In genomic region chr4:17544831-17545234, GRCh38 we compare ENCODE assay signal across 18 cellular contexts. TPM values are rescaled to one million over a fixed set of nuclear protein-coding genes. Genes with fewer than 3 reads are reported as not detected.
DNase-seq lines count a peak whose midpoint lies in the region; ATAC-seq and TF ChIP-seq lines count a peak whose summit lies in the region.
"Had no signal": no experiment of that assay in that cellular context is flagged by ENCODE, and none has a peak within 500 bp of the region (broad histone marks: within the 10 kb centered on the region; RNA-seq: fewer than 3 reads in every experiment).

No MANE protein-coding gene starts in this region.

- H3K79me2 ChIP-seq in PC-3 (ENCODE audit: low read length) = no peaks in the 10 kb centered on the region

- H4K20me1 ChIP-seq in PC-3 (ENCODE audit: low read length) = no peaks in the 10 kb centered on the region

- no peak overlapping the region for H2AFZ ChIP-seq in PC-3 (ENCODE audit: low read length)

- peaks cover 5% of the 10 kb centered on the region for H3K27me3 Mint-ChIP-seq in mesothelial cell of epicardium (ENCODE audit: low read depth)

- H3K9ac ChIP-seq in PC-3 (ENCODE audit: low read length) = no peak overlapping the region

- CTCF ChIA-PET in PC-3 (lab: Charles Lee) = no interaction called here

- POLR2A ChIA-PET in PC-3 (lab: Charles Lee; ENCODE audit: unreplicated experiment) = no interaction called here

- H3K9me2 ChIP-seq in PC-3 (replicated peaks; ENCODE audit: low read length) = no peaks in the 10 kb centered on the region

- peaks cover 3% of the 10 kb centered on the region for H3K4me1 Mint-ChIP-seq in mesothelial cell of epicardium
- H3K4me1 Mint-ChIP-seq: memory B cell had no signal

- H3K36me3 Mint-ChIP-seq in mesothelial cell of epicardium = no peaks in the 10 kb centered on the region
- H3K36me3 Mint-ChIP-seq: memory B cell had no signal

- DNase-seq in NCI-H1105 treated with DMSO at 0.1 percent for 48 hours (lab: John Stamatoyannopoulos, UW) (peak; percentile 39), PC-3 (peak; percentile 30), hippocampal formation (lab: John Stamatoyannopoulos, UW) (peak; percentile 21 to 83), mesothelial cell of epicardium (ENCODE audit: low spot score in 2 of 2, unreplicated experiment in 2 of 2) (no peak), GM20000 (ENCODE audit: low spot score) (no peak), NCI-H524 (lab: John Stamatoyannopoulos, UW) (no peak)
- DNase-seq: activated CD4-positive, alpha-beta T cell treated with anti-CD3 and anti-CD28 coated beads, Interleukin-2, amount 50 U/mL, for 4 hours; amniotic stem cell; CD8-positive, alpha-beta memory T cell; NCI-H82; stimulated activated naive CD4-positive, alpha-beta T cell treated with Interleukin-2 at 50 U/mL for 16 hours; T-helper 9 cell had no signal

- H3K4me2 ChIP-seq in PC-3 (ENCODE audit: low read length) = no peak overlapping the region

- peaks cover 2% of the 10 kb centered on the region; the same call in 1 of the 2 replicates for H3K4me1 ChIP-seq in PC-3 (ENCODE audit: insufficient read depth, low read length)

- H3K9me3 ChIP-seq in PC-3 (ENCODE audit: low read length) = no peaks in the 10 kb centered on the region

- intact Hi-C loops in PC-3 (cut with micrococcal nuclease) = loop anchor here (10.0 kb wide), 1 partner anchor 1050 kb away; no protein-coding TSS in a partner anchor

- peak overlapping the region; percentile 56 for H3K27ac ChIP-seq in 22Rv1
- no peak overlapping the region for H3K27ac ChIP-seq in PC-3 (ENCODE audit: low read length)
- H3K27ac ChIP-seq: coronary artery had no signal

- no peaks in the 10 kb centered on the region for H3K36me3 ChIP-seq in PC-3 (ENCODE audit: low read depth, low read length)

- BruUV-seq in PC-3 (replicated peaks; lab: Mats Ljungman, UMichigan) = no TSS peak

- H3K4me3 Mint-ChIP-seq in mesothelial cell of epicardium = no peak overlapping the region
- H3K4me3 Mint-ChIP-seq: CD8-positive, alpha-beta memory T cell; memory B cell had no signal

- no peak for ATAC-seq in PC-3
- no peak for ATAC-seq in HG02970 (IDR thresholded peaks at IDR 0.05; ENCODE audit: low FRiP score, unreplicated experiment)

- H3K4me3 ChIP-seq in PC-3 (ENCODE audit: low read length) = no peak overlapping the region
- H3K4me3 ChIP-seq: coronary artery had no signal

- TF ChIP-seq CTCF in 22Rv1 (IDR thresholded peaks at IDR 0.05) = no peak
- no peak for TF ChIP-seq CTCF in PC-3 (conservative IDR thresholded peaks at IDR 0.05; ENCODE audit: low read depth, low read length)
- TF ChIP-seq CTCF in mesothelial cell of epicardium (IDR thresholded peaks at IDR 0.05; ENCODE audit: unreplicated experiment) = no peak
- no peak for TF ChIP-seq CTCF in GM20000 (IDR thresholded peaks at IDR 0.05; ENCODE audit: extremely low read depth, missing control alignments)

- H3K27me3 ChIP-seq in PC-3 (ENCODE audit: low read length) = no peaks in the 10 kb centered on the region

- no peaks in the 10 kb centered on the region for H3K9me3 Mint-ChIP-seq in mesothelial cell of epicardium
- H3K9me3 Mint-ChIP-seq: CD8-positive, alpha-beta memory T cell; memory B cell had no signal

- H3K27ac Mint-ChIP-seq in mesothelial cell of epicardium = no peak overlapping the region
- H3K27ac Mint-ChIP-seq: memory B cell had no signal

- no peaks in the 10 kb centered on the region for H3F3A ChIP-seq in PC-3 (ENCODE audit: low read length, unreplicated experiment)

RNA-seq across cellular contexts. Expression of gene CLRN2, which starts 29.9 kb away (rescaled TPM):
- total RNA-seq in PC-3 (2014; rRNA removed) (not detected in 2 replicates), mesothelial cell of epicardium (not detected in 3 replicates)
- total RNA-seq: CD8-positive, alpha-beta memory T cell; H7; occipital lobe had no signal

RNA-seq across cellular contexts. Expression of gene LAP3, which starts 32.2 kb away (rescaled TPM):
- 63.8 and 65.1 TPM in 2 replicates for total RNA-seq in PC-3 (2014; rRNA removed)
- total RNA-seq in mesothelial cell of epicardium = 36.7 to 38.5 TPM (median 38.1 TPM) in 3 replicates

RNA-seq across cellular contexts. Expression of gene QDPR, which starts 32.9 kb away (rescaled TPM):
- 10.0 and 13.4 TPM in 2 replicates for total RNA-seq in PC-3 (2014; rRNA removed)
- total RNA-seq in mesothelial cell of epicardium = 25.2 to 28.4 TPM (median 28.3 TPM) in 3 replicates

Comparison
In these comparisons a context has a peak if more than half of its experiments do, and no peak if none do; other contexts are left out.
1. DNase-seq: peak in NCI-H1105 treated with DMSO at 0.1 percent for 48 hours (single experiment), PC-3 (single experiment) and hippocampal formation (2 of 2); none in mesothelial cell of epicardium (0 of 2), GM20000 (single experiment) and NCI-H524 (0 of 2).